16 cellular contexts compared by ENCODE assay signal in genomic region chr17:45578516-45579455, GRCh38.
DNase-seq lines count a peak whose midpoint lies in the region; ATAC-seq and TF ChIP-seq lines count a peak whose summit lies in the region.
"Had no signal": no experiment of that assay in that cellular context is flagged by ENCODE, and none has a peak within 500 bp of the region (broad histone marks: within the 10 kb centered on the region; RNA-seq: fewer than 3 reads in every experiment).

No MANE protein-coding gene starts in this region.

- peaks cover 31% of the 10 kb centered on the region for H3K4me1 ChIP-seq in psoas muscle

- TF ChIP-seq CTCF in NB4 (IDR thresholded peaks at IDR 0.05; ENCODE audit: low read depth, low read length) (no peak), psoas muscle (IDR thresholded peaks at IDR 0.05) (no peak), progenitor cell of endocrine pancreas (IDR thresholded peaks at IDR 0.05; ENCODE audit: unreplicated experiment) (no peak)

- intact Hi-C loops in psoas muscle (cut with DNase I), result loop anchor here in 1 of 2 donors (10.0 kb wide), 2 partner anchors 536 to 696 kb away; no protein-coding TSS in a partner anchor
- intact Hi-C loops in sciatic nerve (cut with DNase I), result no loop called here

- no peaks in the 10 kb centered on the region for H3K36me3 ChIP-seq in psoas muscle (ENCODE audit: insufficient read depth in 1 of 2, low read depth in 1 of 2)

- no peak overlapping the region for H3K27ac ChIP-seq in psoas muscle
- H3K27ac ChIP-seq: BLaER1 had no signal

- H3K27me3 ChIP-seq in psoas muscle (ENCODE audit: insufficient read depth in 3 of 3, low read length in 2 of 3), result peaks cover 2 to 24% (median 5%) of the 10 kb centered on the region in 3 donors
- H3K27me3 ChIP-seq: BLaER1 had no signal

- H3K4me3 Mint-ChIP-seq in progenitor cell of endocrine pancreas (ENCODE audit: low read depth), result no peak overlapping the region
- H3K4me3 Mint-ChIP-seq: T-helper 2 cell treated with Interferon-gamma antibody and Interleukin-4, amounts not matched to agents 5 μg/mL and 100 μg/mL, for 36 hours had no signal

- in situ Hi-C loops in G401 (cut with HindIII; ENCODE audit: low sequenced_read_pairs), result no loop called here

- H3K4me3 ChIP-seq in NB4 (ENCODE audit: low read depth, low read length) (no peak overlapping the region), psoas muscle (no peak overlapping the region)
- H3K4me3 ChIP-seq: BLaER1 had no signal

- TF ChIP-seq POLR2A in NB4 (IDR thresholded peaks at IDR 0.05; ENCODE audit: extremely low read depth, insufficient read length), result no peak

- H3K9me3 ChIP-seq in psoas muscle, result no peaks in the 10 kb centered on the region
- H3K9me3 ChIP-seq: BLaER1 had no signal

- DNase-seq in G401 (ENCODE audit: low spot score) (peak; percentile 18), NB4 (ENCODE audit: low read depth) (peak; percentile 25), psoas muscle (no peak), progenitor cell of endocrine pancreas (ENCODE audit: low spot score, unreplicated experiment) (no peak), amygdala (lab: John Stamatoyannopoulos, UW) (no peak), sciatic nerve (ENCODE audit: low spot score) (no peak)
- DNase-seq: cortex of kidney, erythroblast, kidney glomerular epithelial cell, NCI-H1436 treated with DMSO at 0.1 percent for 48 hours, NCI-H2227 treated with DMSO at 0.1 percent for 48 hours, nucleus accumbens, SIG-M5 had no signal

- H3K4me1 Mint-ChIP-seq in progenitor cell of endocrine pancreas (ENCODE audit: low read depth), result peaks cover 33% of the 10 kb centered on the region

- ATAC-seq in esophagus mucosa (peak; percentile 81), psoas muscle (peak in 3 of 4 donors; percentile 87 to 91 (median 90)), sciatic nerve (no peak)

- WGBS in psoas muscle, 3 donors, result 88 to 91% (median 90%) methylated on average over 10 of the region's 10 CpGs

- H3K27ac Mint-ChIP-seq in progenitor cell of endocrine pancreas, result no peak overlapping the region
- H3K27ac Mint-ChIP-seq: T-helper 2 cell treated with Interferon-gamma antibody and Interleukin-4, amounts not matched to agents 5 μg/mL and 100 μg/mL, for 36 hours had no signal

- H3K9me3 Mint-ChIP-seq in progenitor cell of endocrine pancreas (ENCODE audit: low read depth), result no peaks in the 10 kb centered on the region
- H3K9me3 Mint-ChIP-seq: T-helper 2 cell treated with Interferon-gamma antibody and Interleukin-4, amounts not matched to agents 5 μg/mL and 100 μg/mL, for 36 hours had no signal

- H3K36me3 Mint-ChIP-seq in progenitor cell of endocrine pancreas (ENCODE audit: insufficient read depth), result peaks cover 5% of the 10 kb centered on the region

- no peaks in the 10 kb centered on the region for H3K27me3 Mint-ChIP-seq in progenitor cell of endocrine pancreas

Comparison
In these comparisons a context has a peak if more than half of its experiments do, and no peak if none do; other contexts are left out.
1. DNase-seq: peak in G401 (single experiment) and NB4 (single experiment); none in psoas muscle (0 of 2), progenitor cell of endocrine pancreas (single experiment), amygdala (0 of 56) and sciatic nerve (single experiment).